Comparison of ENCODE assay signal across 20 cellular contexts in genomic region chr13:98471895-98472294, GRCh38.
A peak's percentile ranks its signal among the peaks of the same experiment; 100 is the strongest.
DNase-seq lines count a peak whose midpoint lies in the region; ATAC-seq, FAIRE-seq and TF ChIP-seq lines count a peak whose summit lies in the region.
"Had no signal": no experiment of that assay in that cellular context is flagged by ENCODE, and none has a peak within 500 bp of the region (broad histone marks: within the 10 kb centered on the region; RNA-seq: fewer than 3 reads in every experiment).

No MANE protein-coding gene starts in this region.

- H3K9ac ChIP-seq in kidney (ENCODE audit: low read length in 2 of 2): no peak overlapping the region
- H3K9ac ChIP-seq: KMS-11 had no signal

- no peak overlapping the region for H3K4me3 ChIP-seq in kidney (ENCODE audit: low read length in 2 of 2)

- H3K9me3 Mint-ChIP-seq in activated T-cell treated with anti-CD3 and anti-CD28 coated beads, Interleukin-2, amount 50 U/mL, for 24 hours: no peaks in the 10 kb centered on the region
- peaks cover 4% of the 10 kb centered on the region for H3K9me3 Mint-ChIP-seq in activated T-helper 1 cell treated with anti-CD3 and anti-CD28 coated beads, Interleukin-12 subunit alpha, Interleukin-12 subunit beta, Interleukin-2, Interleukin-4 antibody, amounts not matched to agents 30 ng/mL and 10 ng/mL and 1 ng/mL, durations not matched to agents 14 hours and 24 hours and 36 hours
- H3K9me3 Mint-ChIP-seq: activated B cell treated with CpG ODN at 0.5 μM for 24 hours; central memory CD8-positive, alpha-beta T cell; H9; naive B cell had no signal

- intact Hi-C loops in activated T-helper 1 cell treated with anti-CD3 and anti-CD28 coated beads, Interleukin-12 subunit alpha, Interleukin-12 subunit beta, Interleukin-2, Interleukin-4 antibody, amounts not matched to agents 30 ng/mL and 10 ng/mL and 1 ng/mL, durations not matched to agents 14 hours and 24 hours and 36 hours (cut with micrococcal nuclease): loop anchor here (10.0 kb wide), 1 partner anchor 497 kb away; no protein-coding TSS in a partner anchor
- intact Hi-C loops in kidney (cut with DNase I): no loop called here
- intact Hi-C loops in sciatic nerve (cut with DNase I): no loop called here

- no peaks in the 10 kb centered on the region for H3K27me3 Mint-ChIP-seq in activated T-cell treated with anti-CD3 and anti-CD28 coated beads, Interleukin-2, amount 50 U/mL, for 24 hours
- no peaks in the 10 kb centered on the region for H3K27me3 Mint-ChIP-seq in activated T-helper 1 cell treated with anti-CD3 and anti-CD28 coated beads, Interleukin-12 subunit alpha, Interleukin-12 subunit beta, Interleukin-2, Interleukin-4 antibody, amounts not matched to agents 30 ng/mL and 10 ng/mL and 1 ng/mL, durations not matched to agents 14 hours and 24 hours and 36 hours (ENCODE audit: insufficient read depth)
- H3K27me3 Mint-ChIP-seq: activated B cell treated with CpG ODN at 0.5 μM for 24 hours; central memory CD8-positive, alpha-beta T cell; naive B cell had no signal

- H3K36me3 ChIP-seq in kidney (ENCODE audit: control insufficient read depth in 1 of 2, insufficient read depth in 2 of 2, low read length in 2 of 2): peaks cover 21 to 28% of the 10 kb centered on the region in 2 donors

- no peak for TF ChIP-seq CTCF in kidney (IDR thresholded peaks at IDR 0.05; ENCODE audit: borderline replicate concordance, extremely low read depth, insufficient read depth)

- peaks cover 71% of the 10 kb centered on the region for H3K4me1 Mint-ChIP-seq in activated T-cell treated with anti-CD3 and anti-CD28 coated beads, Interleukin-2, amount 50 U/mL, for 24 hours (ENCODE audit: low read depth)
- peaks cover 52% of the 10 kb centered on the region for H3K4me1 Mint-ChIP-seq in activated T-helper 1 cell treated with anti-CD3 and anti-CD28 coated beads, Interleukin-12 subunit alpha, Interleukin-12 subunit beta, Interleukin-2, Interleukin-4 antibody, amounts not matched to agents 30 ng/mL and 10 ng/mL and 1 ng/mL, durations not matched to agents 14 hours and 24 hours and 36 hours (ENCODE audit: low read depth)

- peaks cover 16 to 17% of the 10 kb centered on the region in 2 donors for H3K4me1 ChIP-seq in kidney (ENCODE audit: control insufficient read depth in 1 of 2, insufficient read depth in 1 of 2, low read depth in 1 of 2, low read length in 2 of 2)

- H3K4me3 Mint-ChIP-seq in activated T-cell treated with anti-CD3 and anti-CD28 coated beads, Interleukin-2, amount 50 U/mL, for 24 hours: no peak overlapping the region
- no peak overlapping the region for H3K4me3 Mint-ChIP-seq in activated T-helper 1 cell treated with anti-CD3 and anti-CD28 coated beads, Interleukin-12 subunit alpha, Interleukin-12 subunit beta, Interleukin-2, Interleukin-4 antibody, amounts not matched to agents 30 ng/mL and 10 ng/mL and 1 ng/mL, durations not matched to agents 14 hours and 24 hours and 36 hours
- H3K4me3 Mint-ChIP-seq: activated B cell treated with CpG ODN at 0.5 μM for 24 hours; central memory CD8-positive, alpha-beta T cell; H9 had no signal

- no peak for ATAC-seq in sciatic nerve
- no peak for ATAC-seq in HG03280 (IDR thresholded peaks at IDR 0.05; ENCODE audit: unreplicated experiment)
- no peak for ATAC-seq in HG03571 (IDR thresholded peaks at IDR 0.05; ENCODE audit: unreplicated experiment)
- ATAC-seq: Panc1 had no signal

- peaks cover 82% of the 10 kb centered on the region for H3K36me3 Mint-ChIP-seq in activated T-cell treated with anti-CD3 and anti-CD28 coated beads, Interleukin-2, amount 50 U/mL, for 24 hours (ENCODE audit: low read depth)
- peaks cover 40% of the 10 kb centered on the region for H3K36me3 Mint-ChIP-seq in activated T-helper 1 cell treated with anti-CD3 and anti-CD28 coated beads, Interleukin-12 subunit alpha, Interleukin-12 subunit beta, Interleukin-2, Interleukin-4 antibody, amounts not matched to agents 30 ng/mL and 10 ng/mL and 1 ng/mL, durations not matched to agents 14 hours and 24 hours and 36 hours (ENCODE audit: low read depth)

- FAIRE-seq in kidney (lab: Jason Lieb, UNC): no peak

- H3K27ac ChIP-seq in kidney (ENCODE audit: low read depth in 2 of 2, low read length in 2 of 2): no peak overlapping the region
- H3K27ac ChIP-seq: KMS-11 had no signal

- no peaks in the 10 kb centered on the region for H3K9me3 ChIP-seq in kidney (ENCODE audit: control insufficient read depth in 1 of 2, low read length in 2 of 2)

- no peak for DNase-seq in activated T-cell treated with anti-CD3 and anti-CD28 coated beads, Interleukin-2, amount 50 U/mL, for 24 hours
- DNase-seq in activated T-cell treated with anti-CD3 and anti-CD28 coated beads, Interleukin-2, amount 50 U/mL, for 48 hours: no peak
- DNase-seq in activated T-helper 1 cell treated with anti-CD3 and anti-CD28 coated beads, Interleukin-12 subunit alpha, Interleukin-12 subunit beta, Interleukin-2, Interleukin-4 antibody, amounts not matched to agents 30 ng/mL and 10 ng/mL and 1 ng/mL, durations not matched to agents 14 hours and 24 hours and 36 hours (ENCODE audit: low spot score): no peak
- DNase-seq in kidney (peak; percentile 29), sciatic nerve (ENCODE audit: low spot score) (peak; percentile 43), NCI-H345 (lab: John Stamatoyannopoulos, UW) (no peak)
- DNase-seq: activated B cell treated with CpG ODN at 0.5 μM for 24 hours; effector CD8-positive, alpha-beta T cell; EL; H9; hippocampal formation; naive B cell; NCI-H1092; NCI-H82; stimulated activated CD4-positive, alpha-beta T cell treated with anti-CD3 and anti-CD28 coated beads, Interleukin-15, amount 100 ng/mL, for 24 hours had no signal

- peak overlapping the region; percentile 45 for H3K27ac Mint-ChIP-seq in activated T-cell treated with anti-CD3 and anti-CD28 coated beads, Interleukin-2, amount 50 U/mL, for 24 hours
- H3K27ac Mint-ChIP-seq in activated T-helper 1 cell treated with anti-CD3 and anti-CD28 coated beads, Interleukin-12 subunit alpha, Interleukin-12 subunit beta, Interleukin-2, Interleukin-4 antibody, amounts not matched to agents 30 ng/mL and 10 ng/mL and 1 ng/mL, durations not matched to agents 14 hours and 24 hours and 36 hours: peak overlapping the region; percentile 84

Comparison
In these comparisons a context has a peak if more than half of its experiments do, and no peak if none do; other contexts are left out.
1. DNase-seq: peak in kidney (single experiment) and sciatic nerve (single experiment); none in activated T-cell treated with anti-CD3 and anti-CD28 coated beads, Interleukin-2, amount 50 U/mL, for 24 hours (single experiment), activated T-cell treated with anti-CD3 and anti-CD28 coated beads, Interleukin-2, amount 50 U/mL, for 48 hours (0 of 2), activated T-helper 1 cell treated with anti-CD3 and anti-CD28 coated beads, Interleukin-12 subunit alpha, Interleukin-12 subunit beta, Interleukin-2, Interleukin-4 antibody, amounts not matched to agents 30 ng/mL and 10 ng/mL and 1 ng/mL, durations not matched to agents 14 hours and 24 hours and 36 hours (single experiment) and NCI-H345 (single experiment).